Comparison of ENCODE assay signal across 2 cellular contexts in genomic region chr5:63961125-63961597, GRCh38.
TF ChIP-seq lines count a peak whose summit lies in the region.

No MANE protein-coding gene starts in this region.

TF ChIP-seq in HepG2, 621 proteins besides CTCF, POLR2A, EP300 and RAD21 (continued from another document):
- TF ChIP-seq, protein P1, sequence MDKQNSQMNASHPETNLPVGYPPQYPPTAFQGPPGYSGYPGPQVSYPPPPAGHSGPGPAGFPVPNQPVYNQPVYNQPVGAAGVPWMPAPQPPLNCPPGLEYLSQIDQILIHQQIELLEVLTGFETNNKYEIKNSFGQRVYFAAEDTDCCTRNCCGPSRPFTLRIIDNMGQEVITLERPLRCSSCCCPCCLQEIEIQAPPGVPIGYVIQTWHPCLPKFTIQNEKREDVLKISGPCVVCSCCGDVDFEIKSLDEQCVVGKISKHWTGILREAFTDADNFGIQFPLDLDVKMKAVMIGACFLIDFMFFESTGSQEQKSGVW (CRISPR knock-in tag; IDR thresholded peaks at IDR 0.05; ENCODE audit: borderline replicate concordance), result no peak
- TF ChIP-seq ZNF564 (CRISPR knock-in tag; IDR thresholded peaks at IDR 0.05) (no peak), FOXO1 (CRISPR knock-in tag; IDR thresholded peaks at IDR 0.05) (no peak), ZSCAN21 (CRISPR knock-in tag; IDR thresholded peaks at IDR 0.05; ENCODE audit: borderline replicate concordance) (no peak), SMC3 (IDR thresholded peaks at IDR 0.05; ENCODE audit: low read length) (no peak), YEATS2 (CRISPR knock-in tag; IDR thresholded peaks at IDR 0.05; ENCODE audit: borderline replicate concordance) (no peak), ZNF567 (CRISPR knock-in tag; IDR thresholded peaks at IDR 0.05; ENCODE audit: borderline replicate concordance) (no peak), ZKSCAN8 (CRISPR knock-in tag; IDR thresholded peaks at IDR 0.05; ENCODE audit: borderline replicate concordance) (no peak), ZNF841 (CRISPR knock-in tag; IDR thresholded peaks at IDR 0.05; ENCODE audit: borderline replicate concordance) (no peak)
TF ChIP-seq in HepG2: peak in this region for 0.

TF ChIP-seq in neural cell, 6 proteins besides CTCF, POLR2A, EP300 and RAD21 (continued from another document):
- TF ChIP-seq, protein P2, sequence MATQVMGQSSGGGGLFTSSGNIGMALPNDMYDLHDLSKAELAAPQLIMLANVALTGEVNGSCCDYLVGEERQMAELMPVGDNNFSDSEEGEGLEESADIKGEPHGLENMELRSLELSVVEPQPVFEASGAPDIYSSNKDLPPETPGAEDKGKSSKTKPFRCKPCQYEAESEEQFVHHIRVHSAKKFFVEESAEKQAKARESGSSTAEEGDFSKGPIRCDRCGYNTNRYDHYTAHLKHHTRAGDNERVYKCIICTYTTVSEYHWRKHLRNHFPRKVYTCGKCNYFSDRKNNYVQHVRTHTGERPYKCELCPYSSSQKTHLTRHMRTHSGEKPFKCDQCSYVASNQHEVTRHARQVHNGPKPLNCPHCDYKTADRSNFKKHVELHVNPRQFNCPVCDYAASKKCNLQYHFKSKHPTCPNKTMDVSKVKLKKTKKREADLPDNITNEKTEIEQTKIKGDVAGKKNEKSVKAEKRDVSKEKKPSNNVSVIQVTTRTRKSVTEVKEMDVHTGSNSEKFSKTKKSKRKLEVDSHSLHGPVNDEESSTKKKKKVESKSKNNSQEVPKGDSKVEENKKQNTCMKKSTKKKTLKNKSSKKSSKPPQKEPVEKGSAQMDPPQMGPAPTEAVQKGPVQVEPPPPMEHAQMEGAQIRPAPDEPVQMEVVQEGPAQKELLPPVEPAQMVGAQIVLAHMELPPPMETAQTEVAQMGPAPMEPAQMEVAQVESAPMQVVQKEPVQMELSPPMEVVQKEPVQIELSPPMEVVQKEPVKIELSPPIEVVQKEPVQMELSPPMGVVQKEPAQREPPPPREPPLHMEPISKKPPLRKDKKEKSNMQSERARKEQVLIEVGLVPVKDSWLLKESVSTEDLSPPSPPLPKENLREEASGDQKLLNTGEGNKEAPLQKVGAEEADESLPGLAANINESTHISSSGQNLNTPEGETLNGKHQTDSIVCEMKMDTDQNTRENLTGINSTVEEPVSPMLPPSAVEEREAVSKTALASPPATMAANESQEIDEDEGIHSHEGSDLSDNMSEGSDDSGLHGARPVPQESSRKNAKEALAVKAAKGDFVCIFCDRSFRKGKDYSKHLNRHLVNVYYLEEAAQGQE (IDR thresholded peaks at IDR 0.05; ENCODE audit: borderline replicate concordance), result no peak
- TF ChIP-seq POLR2AphosphoS5 (IDR thresholded peaks at IDR 0.05) (no peak), EZH2 (IDR thresholded peaks at IDR 0.05; ENCODE audit: borderline replicate concordance, insufficient read depth, low read length, poor library complexity, severe bottlenecking) (no peak), MXI1 (conservative IDR thresholded peaks at IDR 0.05; ENCODE audit: poor library complexity, severe bottlenecking) (no peak), SMC3 (conservative IDR thresholded peaks at IDR 0.05; ENCODE audit: poor library complexity) (no peak)
